25 cellular contexts compared by ENCODE assay signal in the genomic region with DNA sequence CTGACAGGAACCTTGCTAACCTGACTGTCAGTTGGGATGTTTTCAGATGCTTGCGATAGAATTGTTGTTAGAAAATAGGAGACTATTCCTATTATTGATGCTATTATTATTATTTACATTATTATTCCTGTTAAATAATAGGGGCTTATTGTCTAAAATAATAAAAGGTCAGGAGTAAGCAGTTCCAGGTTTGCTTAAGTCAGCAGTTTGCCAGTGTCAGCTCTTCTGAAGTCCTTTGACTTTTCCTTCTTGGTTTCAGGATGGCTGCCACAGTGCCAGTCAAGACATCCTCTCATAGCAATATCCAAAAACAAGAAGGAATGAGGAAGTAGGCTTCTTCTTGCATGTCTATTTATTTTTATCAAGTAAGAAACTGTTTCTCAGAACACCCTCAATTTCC.
"Had no signal": no experiment of that assay in that cellular context is flagged by ENCODE, and none has a peak within 500 bp of the region (broad histone marks: within the 10 kb centered on the region; RNA-seq: fewer than 3 reads in every experiment).

No MANE protein-coding gene starts in this region.

- DNase-seq: cortex of kidney; effector memory CD8-positive, alpha-beta T cell; erythroblast; esophagus squamous epithelium; foreskin melanocyte; glutamatergic neuron; heart right ventricle; hippocampal formation; left cardiac atrium; left lung; mesenchymal stem cell; naive thymus-derived CD4-positive, alpha-beta T cell; stimulated activated CD4-positive, alpha-beta T cell treated with anti-CD3 and anti-CD28 coated beads, Interleukin-12 subunit alpha, Interleukin-12 subunit beta, amount 100 ng/mL, for 4 hours; stimulated activated CD4-positive, alpha-beta T cell treated with anti-CD3 and anti-CD28 coated beads, Interleukin-1b, Interleukin-23, amount 100 ng/mL, for 48 hours; stimulated activated CD4-positive, alpha-beta T cell treated with anti-CD3 and anti-CD28 coated beads, Interleukin-4, amount 100 ng/mL, for 1 hour; stimulated activated CD8-positive, alpha-beta memory T cell treated with anti-CD3 and anti-CD28 coated beads, Interleukin-4, amount 100 ng/mL, for 48 hours; stimulated activated naive CD4-positive, alpha-beta T cell; stimulated activated naive CD8-positive, alpha-beta T cell treated with anti-CD3 and anti-CD28 coated beads, Interleukin-15, amount 100 ng/mL, for 72 hours; thyroid gland had no signal

- H2AFZ ChIP-seq: neural progenitor cell, parathyroid adenoma had no signal

- H3K9me3 ChIP-seq: esophagus squamous epithelium, heart right ventricle, left lung, thyroid gland had no signal

- H3K36me3 ChIP-seq: esophagus squamous epithelium, heart right ventricle, left lung, neural progenitor cell, thyroid gland had no signal

- H3K4me2 ChIP-seq: neural progenitor cell, smooth muscle cell had no signal

- H3K79me2 ChIP-seq: parathyroid adenoma had no signal

- H3K4me3 ChIP-seq: esophagus squamous epithelium, heart right ventricle, left lung, neural progenitor cell, smooth muscle cell, thyroid gland had no signal

- H3K27ac ChIP-seq: esophagus squamous epithelium, heart right ventricle, left lung, neural progenitor cell, parathyroid adenoma, thyroid gland had no signal

- H3K27me3 ChIP-seq: esophagus squamous epithelium, heart right ventricle, left lung, neural progenitor cell, thyroid gland had no signal

- H3K9ac ChIP-seq: neural progenitor cell, parathyroid adenoma had no signal

- H3K4me1 ChIP-seq: esophagus squamous epithelium, heart right ventricle, left lung, parathyroid adenoma, thyroid gland had no signal

- FAIRE-seq: endometrium, islet of Langerhans had no signal

- ATAC-seq: effector memory CD8-positive, alpha-beta T cell; heart right ventricle; left cardiac atrium; left lung; naive thymus-derived CD4-positive, alpha-beta T cell; sciatic nerve; stimulated activated naive CD8-positive, alpha-beta T cell treated with anti-CD3 and anti-CD28 coated beads, Interleukin-15, amount 100 ng/mL, for 72 hours had no signal
